Comparison of ENCODE assay signal across 28 cellular contexts in the genomic region with DNA sequence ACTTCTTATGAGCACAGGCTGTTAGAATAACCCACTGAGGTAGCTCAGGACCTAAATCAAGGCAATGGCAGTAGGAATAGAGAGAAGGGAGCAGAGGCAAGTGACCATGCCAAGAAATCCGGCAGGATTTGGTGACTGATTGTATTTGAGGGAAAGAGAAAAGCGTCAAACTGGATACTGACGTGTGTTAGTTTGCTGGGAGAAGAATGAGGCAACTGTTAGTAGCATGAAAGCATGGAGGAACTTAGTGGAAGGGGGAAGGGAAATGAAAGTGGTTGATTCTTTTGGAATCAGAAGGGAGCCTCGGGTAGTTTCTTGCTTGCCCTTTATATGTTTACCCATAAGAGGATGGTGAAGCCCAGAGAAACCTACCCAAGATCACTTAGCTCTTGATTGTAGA. TPM values are rescaled to one million over a fixed set of nuclear protein-coding genes. Genes with fewer than 3 reads are reported as not detected.
DNase-seq lines count a peak whose midpoint lies in the region; ATAC-seq, FAIRE-seq and TF ChIP-seq lines count a peak whose summit lies in the region.
"Had no signal": no experiment of that assay in that cellular context is flagged by ENCODE, and none has a peak within 500 bp of the region (broad histone marks: within the 10 kb centered on the region; RNA-seq: fewer than 3 reads in every experiment).

No MANE protein-coding gene starts in this region.

- H4K20me1 ChIP-seq in GM12878 (ENCODE audit: control insufficient read depth, insufficient read depth) = no peaks in the 10 kb centered on the region

- peaks cover 94% of the 10 kb centered on the region for H3K79me2 ChIP-seq in GM12878 (ENCODE audit: control insufficient read depth, insufficient read depth, low read length)

- H3K9me3 ChIP-seq in GM12878 (replicated peaks; ENCODE audit: control insufficient read depth, insufficient read depth, low read length) (no peaks in the 10 kb centered on the region), psoas muscle (no peaks in the 10 kb centered on the region)

- intact Hi-C loops in GM12878 (cut with micrococcal nuclease; ENCODE audit: unreplicated experiment) (loop anchor here (10.0 kb wide), 2 partner anchors 907 to 1037 kb away; a partner anchor contains a TSS), psoas muscle (cut with DNase I) (no loop called here), cardiac septum (cut with DNase I) (no loop called here)

- H3K27me3 ChIP-seq in GM12878 (replicated peaks in 1 of 2; ENCODE audit: control insufficient read depth in 2 of 2, insufficient read depth in 2 of 2, low read length in 1 of 2) = no peaks in the 10 kb centered on the region
- H3K27me3 ChIP-seq in psoas muscle (ENCODE audit: insufficient read depth in 3 of 3, low read length in 2 of 3) = no peaks in the 10 kb centered on the region

- no peak for ATAC-seq in GM12878
- ATAC-seq in psoas muscle = no peak
- ATAC-seq: left cardiac atrium, natural killer cell, right cardiac atrium, T-cell had no signal

- H3K36me3 ChIP-seq in GM12878 (ENCODE audit: control insufficient read depth in 2 of 2, insufficient read depth in 2 of 2, low read length in 1 of 2) (no peaks in the 10 kb centered on the region), psoas muscle (ENCODE audit: insufficient read depth in 1 of 2, low read depth in 1 of 2) (no peaks in the 10 kb centered on the region)

- RAD21 ChIA-PET in GM12878 (lab: Charles Lee; ENCODE audit: unreplicated experiment) = interaction anchor here (1.0 to 4.7 kb wide), 7 partner anchors 9 to 169 kb away, joined by 3 to 57 read pairs (median 17); a partner anchor contains a TSS

- peak; percentile 47 for DNase-seq in SIG-M5 treated with dmso at 0.1 percent for 504 hours (lab: John Stamatoyannopoulos, UW; ENCODE audit: unreplicated experiment)
- DNase-seq in SIG-M5 (lab: John Stamatoyannopoulos, UW) = no peak
- no peak for DNase-seq in GM12878 (ENCODE audit: low read depth, low spot score)
- DNase-seq in psoas muscle = no peak
- no peak for DNase-seq in NCI-H2196 (lab: John Stamatoyannopoulos, UW; ENCODE audit: unreplicated experiment)
- no peak for DNase-seq in cardiac septum (ENCODE audit: low spot score)
- DNase-seq in iPS-NIHi7 (ENCODE audit: extremely low spot score) = no peak
- DNase-seq in NCI-H510A treated with DMSO at 0.1 percent for 48 hours (lab: John Stamatoyannopoulos, UW) = no peak
- DNase-seq: activated CD4-positive, alpha-beta T cell treated with anti-CD3 and anti-CD28 coated beads for 1 hour; activated CD8-positive, alpha-beta memory T cell treated with anti-CD3 and anti-CD28 coated beads for 24 hours; activated naive CD4-positive, alpha-beta T cell; activated T-cell treated with anti-CD3 and anti-CD28 coated beads, Interleukin-2, amount 50 U/mL, for 24 hours; DND-41; endodermal cell; IMR-90; left cardiac atrium; natural killer cell; NCI-H1436 treated with DMSO at 0.1 percent for 48 hours; NCI-H2171; NCI-H526; right cardiac atrium; Right ventricle myocardium superior; T-cell had no signal

- BruUV-seq in GM12878 (replicated peaks; lab: Mats Ljungman, UMichigan) = no TSS peak

- FAIRE-seq in GM12878 (lab: Jason Lieb, UNC) = no peak
- FAIRE-seq: TTC549 had no signal

- in situ Hi-C loops in GM12878 (cut with MboI) = loop anchor here (10.0 to 25.0 kb wide), 2 partner anchors 907 to 1835 kb away; a partner anchor contains a TSS

- POLR2A ChIA-PET in GM12878 (lab: Charles Lee) = interaction anchor here (0.5 to 5.0 kb wide), 8 partner anchors 9 to 38 kb away, joined by 3 to 78 read pairs (median 8); a partner anchor contains a TSS

- peak overlapping the region; percentile 71; the same call in 1 of the 2 replicates for H3K4me3 ChIP-seq in GM12878
- H3K4me3 ChIP-seq in psoas muscle = no peak overlapping the region
- H3K4me3 ChIP-seq: coronary artery had no signal

- TF ChIP-seq EP300 in GM12878 (IDR thresholded peaks at IDR 0.05; ENCODE audit: borderline replicate concordance in 1 of 2, control insufficient read depth in 1 of 2, low read depth in 2 of 2, low read length in 2 of 2) = no peak

- TF ChIP-seq POLR2A in GM12878 (IDR thresholded peaks at IDR 0.05; ENCODE audit: low read depth, low read length) = no peak

- TF ChIP-seq CTCF in GM12878 (IDR thresholded peaks at IDR 0.05 in 2 of 3, conservative IDR thresholded peaks at IDR 0.05 in 1 of 3; ENCODE audit: control insufficient read depth in 2 of 3, extremely low read depth in 1 of 3, insufficient read depth in 1 of 3, low read depth in 3 of 3, low read length in 3 of 3) = no peak
- TF ChIP-seq CTCF in psoas muscle (IDR thresholded peaks at IDR 0.05) = no peak

- peak overlapping the region; percentile 100 for H3K4me2 ChIP-seq in GM12878 (ENCODE audit: control insufficient read depth, insufficient read depth)

- no peak overlapping the region for H2AFZ ChIP-seq in GM12878 (ENCODE audit: control insufficient read depth, low read depth, low read length)

- TF ChIP-seq RAD21 in GM12878 (IDR thresholded peaks at IDR 0.05; ENCODE audit: insufficient read depth, low read depth, low read length) = no peak

- CTCF ChIA-PET in GM12878 (lab: Yijun Ruan, JAX) = interaction anchor here (0.7 to 8.4 kb wide), 12 partner anchors 9 to 938 kb away, joined by 3 to 67 read pairs (median 9); a partner anchor contains a TSS

- WGBS in GM12878 (ENCODE audit: insufficient coverage, insufficient replicate concordance, low lambda C conversion rate, missing lambda C conversion rate) = 64% methylated on average over 4 of the region's 4 CpGs
- WGBS in psoas muscle, 3 donors = 63 to 65% (median 63%) methylated on average over 4 of the region's 4 CpGs

- SMC1A ChIA-PET in GM12878 (lab: Charles Lee; ENCODE audit: uncharacterized antibody, unreplicated experiment) = interaction anchor here (1.0 to 7.2 kb wide), 15 partner anchors 9 to 80 kb away, joined by 3 to 107 read pairs (median 11); a partner anchor contains a TSS

- H3K4me1 ChIP-seq in GM12878 (ENCODE audit: control insufficient read depth, insufficient read depth, low read length) = peaks cover 64% of the 10 kb centered on the region
- H3K4me1 ChIP-seq in psoas muscle = peaks cover 33% of the 10 kb centered on the region

- H3K27ac ChIP-seq in GM12878 (ENCODE audit: control insufficient read depth, insufficient read depth) (peak overlapping the region; percentile 100), psoas muscle (peak overlapping the region; percentile 55)
- H3K27ac ChIP-seq: 22Rv1 had no signal

- H3K9ac ChIP-seq in GM12878 (ENCODE audit: control insufficient read depth, insufficient read depth, low read length) = peak overlapping the region; percentile 52

TF ChIP-seq in GM12878, 131 proteins besides CTCF, POLR2A, EP300 and RAD21:
- TF ChIP-seq JUND (IDR thresholded peaks at IDR 0.05; ENCODE audit: low read depth, low read length) = no peak
- TF ChIP-seq IKZF2 (IDR thresholded peaks at IDR 0.05) = 0 out of 4 replicates have a peak, but pooled peaks of 1 of the 2 experiments have one; percentile 7

RNA-seq across cellular contexts. Expression of a gene that starts 8.3 kb away (rescaled TPM):
- 230 and 231 TPM in 2 replicates for total RNA-seq in GM12878 (2013; cell fraction: nucleolus; rRNA removed)
- 41.2 and 44.3 TPM in 2 replicates for total RNA-seq in GM12878 (2014; rRNA removed)
- total RNA-seq in GM12878 (2014; rRNA removed; fragmentation: Illumina TruSeq; extraction: Trizol) = 48.6 and 54.1 TPM in 2 replicates
- 45.2 and 52.5 TPM in 2 replicates for total RNA-seq in GM12878 (2021)
- 26.0 TPM for polyA plus RNA-seq in GM12878 (2011; ENCODE audit: low read depth)
- 48.1 and 49.6 TPM in 2 replicates for polyA plus RNA-seq in GM12878 (2011; rRNA removed)
- polyA plus RNA-seq in GM12878 (2011; cell fraction: cytosol; rRNA removed) = 40.3 and 54.5 TPM in 2 replicates
- 107 and 148 TPM in 2 replicates for polyA plus RNA-seq in GM12878 (2011; cell fraction: nucleus; rRNA removed)
- polyA plus RNA-seq in GM12878 (2012) = 37.0 and 41.9 TPM in 2 replicates
- polyA plus RNA-seq in GM12878 (2014; fragmentation: Illumina TruSeq; extraction: Trizol) = 56.3 and 69.7 TPM in 2 replicates
- 10 to 100 TPM; 17.3 to 22.3 TPM for polyA plus RNA-seq in GM12878 (2014; fragmentation: Nextera tagmentation; extraction: Ambion mirVana)
- polyA plus RNA-seq in GM12878 (2014; rRNA removed) = 30.7 and 37.3 TPM in 2 replicates
- 10 to 100 TPM; 28.1 to 35.7 TPM for polyA plus RNA-seq in GM12878 (2016; fragmentation: Nextera tagmentation; extraction: Ambion mirVana)
- 91.7 and 108 TPM in 2 replicates for polyA minus RNA-seq in GM12878 (2011; rRNA and poly(A)+ RNA removed)
- 24.9 and 39.3 TPM in 2 replicates for polyA minus RNA-seq in GM12878 (2011; cell fraction: cytosol; rRNA and poly(A)+ RNA removed)
- polyA minus RNA-seq in GM12878 (2011; cell fraction: nucleus; rRNA and poly(A)+ RNA removed) = 61.4 and 92.7 TPM in 2 replicates
- total RNA-seq in psoas muscle = 10 to 100 TPM; 19.7 to 54.8 (median 32.5) TPM
- 10 to 100 TPM in 2 of 3 donors, 1 to 10 TPM in 1; 7.4 to 19.0 (median 14.6) TPM for polyA plus RNA-seq in psoas muscle
- 14.9 TPM for total RNA-seq in cardiac septum

RNA-seq across cellular contexts. Expression of a gene that starts 36.8 kb away (rescaled TPM):
- total RNA-seq in GM12878 (2013; cell fraction: nucleolus; rRNA removed) = not detected in 2 replicates
- not detected in 2 replicates for total RNA-seq in GM12878 (2014; rRNA removed)
- total RNA-seq in GM12878 (2014; rRNA removed; fragmentation: Illumina TruSeq; extraction: Trizol) = not detected in 2 replicates
- total RNA-seq in GM12878 (2021) = not detected in 2 replicates
- polyA plus RNA-seq in GM12878 (2011; ENCODE audit: low read depth) = 0.37 TPM
- polyA plus RNA-seq in GM12878 (2011; rRNA removed) = not detected in 2 replicates
- not detected in 2 replicates for polyA plus RNA-seq in GM12878 (2011; cell fraction: cytosol; rRNA removed)
- not detected in 2 replicates for polyA plus RNA-seq in GM12878 (2011; cell fraction: nucleus; rRNA removed)
- 0.09 and 0.15 TPM in 2 replicates for polyA plus RNA-seq in GM12878 (2012)
- not detected in 2 replicates for polyA plus RNA-seq in GM12878 (2014; fragmentation: Illumina TruSeq; extraction: Trizol)
- under 1 TPM; 0.04 to 0.06 TPM for polyA plus RNA-seq in GM12878 (2014; fragmentation: Nextera tagmentation; extraction: Ambion mirVana)
- polyA plus RNA-seq in GM12878 (2014; rRNA removed) = not detected in 2 replicates
- polyA plus RNA-seq in GM12878 (2016; fragmentation: Nextera tagmentation; extraction: Ambion mirVana) = under 1 TPM; 0.35 to 0.71 TPM
- not detected in 2 replicates for polyA minus RNA-seq in GM12878 (2011; rRNA and poly(A)+ RNA removed)
- not detected in 2 replicates for polyA minus RNA-seq in GM12878 (2011; cell fraction: cytosol; rRNA and poly(A)+ RNA removed)
- polyA minus RNA-seq in GM12878 (2011; cell fraction: nucleus; rRNA and poly(A)+ RNA removed) = not detected in 2 replicates
- 1 to 10 TPM; 1.1 to 7.2 (median 1.6) TPM for total RNA-seq in psoas muscle
- polyA plus RNA-seq in psoas muscle = 1 to 10 TPM in 2 of 3 donors, under 1 TPM in 1; 0.81 to 1.5 (median 1.1) TPM
- 5.3 TPM for total RNA-seq in cardiac septum
- total RNA-seq: bronchial epithelial cell, MCF 10A, natural killer cell had no signal
